In genomic region chr5:4941957-4942830, GRCh38 we compare ENCODE assay signal across 8 cellular contexts.
DNase-seq lines count a peak whose midpoint lies in the region; ATAC-seq and TF ChIP-seq lines count a peak whose summit lies in the region.

No MANE protein-coding gene starts in this region.

- no peaks in the 10 kb centered on the region for H3K4me1 Mint-ChIP-seq in activated CD8-positive, alpha-beta T cell treated with anti-CD3 and anti-CD28 coated beads for 36 hours (ENCODE audit: low read depth)

- peak; percentile 10 for DNase-seq in COLO829 (ENCODE audit: low spot score)
- peak; percentile 47 for DNase-seq in GM20000 (ENCODE audit: low spot score)
- peak; percentile 28 for DNase-seq in activated CD8-positive, alpha-beta T cell treated with anti-CD3 and anti-CD28 coated beads for 36 hours
- DNase-seq in left kidney (ENCODE audit: low read depth, low spot score), result peak; percentile 29
- no peak for DNase-seq in epidermal melanocyte (ENCODE audit: insufficient read length, low spot score)
- DNase-seq in amniotic stem cell (lab: John Stamatoyannopoulos, UW), result no peak
- DNase-seq in islet precursor cell, result no peak

- no peak overlapping the region for H3K4me3 Mint-ChIP-seq in activated CD8-positive, alpha-beta T cell treated with anti-CD3 and anti-CD28 coated beads for 36 hours

- ATAC-seq in activated CD8-positive, alpha-beta T cell treated with anti-CD3 and anti-CD28 coated beads for 36 hours, result no peak
- no peak for ATAC-seq in HG03342 (IDR thresholded peaks at IDR 0.05; ENCODE audit: unreplicated experiment)

- POLR2A ChIA-PET in activated CD8-positive, alpha-beta T cell treated with anti-CD3 and anti-CD28 coated beads for 36 hours (lab: Charles Lee), result no interaction called here

- no peaks in the 10 kb centered on the region for H3K36me3 Mint-ChIP-seq in activated CD8-positive, alpha-beta T cell treated with anti-CD3 and anti-CD28 coated beads for 36 hours (ENCODE audit: low read depth)

- no peak overlapping the region for H3K27ac Mint-ChIP-seq in activated CD8-positive, alpha-beta T cell treated with anti-CD3 and anti-CD28 coated beads for 36 hours

- CTCF ChIA-PET in activated CD8-positive, alpha-beta T cell treated with anti-CD3 and anti-CD28 coated beads for 36 hours (lab: Charles Lee), result interaction anchor here (0.7 to 2.9 kb wide), 5 partner anchors 8 to 80 kb away, joined by 3 to 11 read pairs (median 4); no protein-coding TSS in a partner anchor

- TF ChIP-seq CTCF in GM20000 (IDR thresholded peaks at IDR 0.05; ENCODE audit: extremely low read depth, missing control alignments), result peak; percentile 78
- peak; percentile 91 for TF ChIP-seq CTCF in activated CD8-positive, alpha-beta T cell treated with anti-CD3 and anti-CD28 coated beads for 36 hours (IDR thresholded peaks at IDR 0.05)

- no peaks in the 10 kb centered on the region for H3K9me3 Mint-ChIP-seq in activated CD8-positive, alpha-beta T cell treated with anti-CD3 and anti-CD28 coated beads for 36 hours

- no peaks in the 10 kb centered on the region for H3K27me3 Mint-ChIP-seq in activated CD8-positive, alpha-beta T cell treated with anti-CD3 and anti-CD28 coated beads for 36 hours

- intact Hi-C loops in activated CD8-positive, alpha-beta T cell treated with anti-CD3 and anti-CD28 coated beads for 36 hours (cut with micrococcal nuclease), result no loop called here

Comparison
In these comparisons a context has a peak if more than half of its experiments do, and no peak if none do; other contexts are left out.
1. DNase-seq: peak in COLO829 (single experiment), GM20000 (single experiment), activated CD8-positive, alpha-beta T cell treated with anti-CD3 and anti-CD28 coated beads for 36 hours (single experiment) and left kidney (single experiment); none in epidermal melanocyte (single experiment), amniotic stem cell (single experiment) and islet precursor cell (single experiment).